10 cellular contexts compared by ENCODE assay signal in genomic region chr3:129310111-129310601, GRCh38. TPM values are rescaled to one million over a fixed set of nuclear protein-coding genes. Genes with fewer than 3 reads are reported as not detected.
DNase-seq lines count a peak whose midpoint lies in the region; ATAC-seq and TF ChIP-seq lines count a peak whose summit lies in the region.
"Had no signal": no experiment of that assay in that cellular context is flagged by ENCODE, and none has a peak within 500 bp of the region (broad histone marks: within the 10 kb centered on the region; RNA-seq: fewer than 3 reads in every experiment).

No MANE protein-coding gene starts in this region.

- CTCF ChIA-PET in GM10248 (lab: Yijun Ruan, JAX) (interaction anchor here (0.8 to 1.9 kb wide), 2 partner anchors 26 to 340 kb away, joined by 3 to 7 read pairs; no protein-coding TSS in a partner anchor), PC-9 (lab: Charles Lee) (interaction anchor here (0.6 kb wide), 2 partner anchors 14 to 502 kb away, joined by 3 to 18 read pairs; no protein-coding TSS in a partner anchor)

- BruUV-seq in PC-9 (replicated peaks; lab: Mats Ljungman, UMichigan), result no TSS peak

- no peaks in the 10 kb centered on the region for H3K9me3 ChIP-seq in PC-9 (ENCODE audit: insufficient read depth, low read depth)
- no peaks in the 10 kb centered on the region for H3K9me3 ChIP-seq in mucosa of rectum (ENCODE audit: control insufficient read depth in 2 of 2, low read length in 2 of 2)
- H3K9me3 ChIP-seq in upper lobe of left lung, result no peaks in the 10 kb centered on the region

- ATAC-seq in HG02678 (IDR thresholded peaks at IDR 0.05; ENCODE audit: unreplicated experiment), result peak; percentile 43
- ATAC-seq in GM19467 (IDR thresholded peaks at IDR 0.05; ENCODE audit: unreplicated experiment), result no peak
- ATAC-seq in upper lobe of left lung (ENCODE audit: low FRiP score in 2 of 2), result no peak

- H3K79me2 ChIP-seq in PC-9 (ENCODE audit: low read depth), result no peaks in the 10 kb centered on the region; the same call in 1 of the 2 replicates

- TF ChIP-seq CTCF in GM10248 (IDR thresholded peaks at IDR 0.05; ENCODE audit: control extremely low read depth, extremely low read depth, low read depth, missing control alignments) (no peak), PC-9 (conservative IDR thresholded peaks at IDR 0.05) (no peak), upper lobe of left lung (IDR thresholded peaks at IDR 0.05) (no peak)

- H3K27ac ChIP-seq in PC-9, result no peak overlapping the region
- H3K27ac ChIP-seq in mucosa of rectum (ENCODE audit: low read depth in 2 of 2, low read length in 2 of 2), result peak overlapping the region; percentile 43 to 66
- H3K27ac ChIP-seq in upper lobe of left lung, result peak overlapping the region in 2 of 4 donors; percentile 16 to 25

- peak; percentile 55 for DNase-seq in GM10248 (ENCODE audit: extremely low spot score)
- peak; percentile 56 to 69 for DNase-seq in PC-9
- no peak for DNase-seq in stimulated activated CD4-positive, alpha-beta T cell treated with anti-CD3 and anti-CD28 coated beads, Interleukin-1b, Interleukin-23, amount 100 ng/mL, for 48 hours
- DNase-seq in anterior cingulate cortex (lab: John Stamatoyannopoulos, UW), result no peak
- no peak for DNase-seq in upper lobe of left lung
- DNase-seq: activated B cell treated with CpG ODN at 0.5 μM for 24 hours; activated naive CD4-positive, alpha-beta T cell had no signal

- H3K9ac ChIP-seq in mucosa of rectum (ENCODE audit: low read depth in 1 of 2, low read length in 2 of 2), result no peak overlapping the region

- POLR2A ChIA-PET in GM10248 (lab: Yijun Ruan, JAX), result interaction anchor here (1.0 kb wide), 1 partner anchor 27 kb away, joined by 5 read pairs; no protein-coding TSS in a partner anchor
- POLR2A ChIA-PET in PC-9 (lab: Charles Lee; ENCODE audit: unreplicated experiment), result interaction anchor here (0.6 kb wide), 1 partner anchor 189 kb away, joined by 3 read pairs; no protein-coding TSS in a partner anchor

- 0 out of 2 replicates have a peak overlapping the region, but pooled peaks have one; percentile 2 for H3K4me2 ChIP-seq in PC-9

- H3K9me2 ChIP-seq in PC-9 (ENCODE audit: insufficient read depth), result no peaks in the 10 kb centered on the region

- no peak overlapping the region for H3K4me3 ChIP-seq in PC-9
- no peak overlapping the region for H3K4me3 ChIP-seq in mucosa of rectum (ENCODE audit: low read length in 2 of 2)
- H3K4me3 ChIP-seq in upper lobe of left lung, result no peak overlapping the region

- peaks cover 20% of the 10 kb centered on the region for H3K4me1 ChIP-seq in PC-9 (replicated peaks; ENCODE audit: insufficient read depth)
- H3K4me1 ChIP-seq in mucosa of rectum (ENCODE audit: control insufficient read depth in 2 of 2, insufficient read depth in 2 of 2, low read length in 2 of 2), result peaks cover 11 to 14% of the 10 kb centered on the region in 2 donors
- H3K4me1 ChIP-seq in upper lobe of left lung, result peaks cover 8 to 34% (median 29%) of the 10 kb centered on the region in 4 donors

- intact Hi-C loops in PC-9 (cut with micrococcal nuclease; ENCODE audit: unreplicated experiment), result loop anchor here (5.0 to 10.0 kb wide), 3 partner anchors 33 to 338 kb away; partner anchors contain the start of gene HMCES

- no peak for TF ChIP-seq POLR2A in upper lobe of left lung (IDR thresholded peaks at IDR 0.05)

- no peaks in the 10 kb centered on the region for H4K20me1 ChIP-seq in PC-9 (ENCODE audit: insufficient read depth)

- H3K27me3 ChIP-seq in PC-9 (ENCODE audit: insufficient read depth, low read depth), result no peaks in the 10 kb centered on the region
- H3K27me3 ChIP-seq in mucosa of rectum (ENCODE audit: control insufficient read depth in 2 of 2, insufficient read depth in 2 of 2, low read length in 2 of 2), result no peaks in the 10 kb centered on the region
- no peaks in the 10 kb centered on the region for H3K27me3 ChIP-seq in upper lobe of left lung

- H3K36me3 ChIP-seq in PC-9 (ENCODE audit: low read depth) (no peaks in the 10 kb centered on the region), mucosa of rectum (ENCODE audit: control insufficient read depth in 2 of 2, insufficient read depth in 2 of 2, low read length in 2 of 2) (peaks cover 0 to 5% of the 10 kb centered on the region in 2 donors), upper lobe of left lung (no peaks in the 10 kb centered on the region)

- H3F3A ChIP-seq in PC-9 (ENCODE audit: insufficient read depth, low read depth), result peaks cover 21% of the 10 kb centered on the region; the same call in 1 of the 2 replicates

- no peak for TF ChIP-seq EP300 in upper lobe of left lung (IDR thresholded peaks at IDR 0.05)

- no peak overlapping the region for H2AFZ ChIP-seq in PC-9

- WGBS in upper lobe of left lung, 2 donors, result 67 to 77% methylated on average over 3 to 4 of the region's 4 CpGs

RNA-seq across cellular contexts. Expression of gene HMCES, which starts 31.5 kb away (rescaled TPM):
- 60.9 and 62.7 TPM in 2 replicates for total RNA-seq in PC-9 (2021)
- 10 to 100 TPM; 27.0 to 38.0 (median 31.1) TPM for total RNA-seq in upper lobe of left lung

Comparison
In these comparisons a context has a peak if more than half of its experiments do, and no peak if none do; other contexts are left out.
1. DNase-seq: peak in GM10248 (single experiment) and PC-9 (2 of 2); none in stimulated activated CD4-positive, alpha-beta T cell treated with anti-CD3 and anti-CD28 coated beads, Interleukin-1b, Interleukin-23, amount 100 ng/mL, for 48 hours (single experiment), anterior cingulate cortex (0 of 58) and upper lobe of left lung (0 of 2).